Comparison of ENCODE assay signal across 22 cellular contexts in the genomic region with DNA sequence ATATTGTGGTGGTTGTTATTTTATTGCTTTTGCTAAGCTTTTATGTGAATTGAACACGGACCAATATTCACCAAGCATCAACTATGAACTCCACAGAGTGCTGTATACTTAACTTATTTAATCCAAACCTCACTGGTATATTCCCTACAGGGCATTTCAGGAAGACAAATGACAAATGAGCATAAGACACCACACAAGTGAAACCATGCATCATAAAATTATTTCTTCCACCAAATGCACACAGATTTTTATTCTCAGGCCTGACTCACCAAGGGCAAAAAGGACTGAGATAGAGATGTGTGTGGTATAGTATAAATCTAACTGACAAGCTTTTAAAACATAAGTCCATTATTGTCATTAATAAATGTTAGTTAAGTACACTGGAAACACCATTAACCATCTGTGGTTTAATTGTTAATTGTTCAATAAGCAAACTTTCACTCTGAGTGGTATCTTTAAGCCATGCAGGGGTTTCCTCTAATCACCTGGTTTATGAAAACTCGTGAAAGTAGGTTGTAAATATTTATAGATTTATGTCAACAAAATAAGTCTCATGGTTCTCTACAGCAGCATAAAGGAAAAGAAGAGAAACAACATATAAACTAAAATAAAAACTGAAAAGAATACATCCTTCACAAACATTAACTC.
DNase-seq lines count a peak whose midpoint lies in the region; ATAC-seq, FAIRE-seq and TF ChIP-seq lines count a peak whose summit lies in the region.
"Had no signal": no experiment of that assay in that cellular context is flagged by ENCODE, and none has a peak within 500 bp of the region (broad histone marks: within the 10 kb centered on the region; RNA-seq: fewer than 3 reads in every experiment).

No MANE protein-coding gene starts in this region.

- peaks cover 3 to 8% of the 10 kb centered on the region in 2 donors for H3K36me3 Mint-ChIP-seq in activated T-cell treated with anti-CD3 and anti-CD28 coated beads, Interleukin-2, amount 50 U/mL, for 72 hours (ENCODE audit: insufficient read depth in 2 of 2)
- H3K36me3 Mint-ChIP-seq: IgD-negative memory B cell had no signal

- no peak overlapping the region for H3K4me2 ChIP-seq in GM12878 (ENCODE audit: control insufficient read depth, insufficient read depth)

- TF ChIP-seq EP300 in GM12878 (IDR thresholded peaks at IDR 0.05; ENCODE audit: borderline replicate concordance in 1 of 2, control insufficient read depth in 1 of 2, low read depth in 2 of 2, low read length in 2 of 2): no peak

- H4K20me1 ChIP-seq in GM12878 (ENCODE audit: control insufficient read depth, insufficient read depth): no peaks in the 10 kb centered on the region

- no peak overlapping the region for H3K4me3 ChIP-seq in GM12878
- H3K4me3 ChIP-seq: coronary artery, GM23248, Peyer's patch, right atrium auricular region, SK-N-MC, testis had no signal

- no peak for DNase-seq in activated T-cell treated with anti-CD3 and anti-CD28 coated beads, Interleukin-2, amount 50 U/mL, for 72 hours
- no peak for DNase-seq in activated T-cell treated with anti-CD3 and anti-CD28 coated beads, Interleukin-2, amount 50 U/mL, for 1 hour
- peak; percentile 86 for DNase-seq in M059J (ENCODE audit: low read depth)
- no peak for DNase-seq in GM12878 (ENCODE audit: low read depth, low spot score)
- DNase-seq in retina: peak; percentile 12
- DNase-seq in stimulated activated CD4-positive, alpha-beta T cell treated with anti-CD3 and anti-CD28 coated beads, Interleukin-2, amount 100 ng/mL, for 48 hours: no peak
- DNase-seq in activated CD8-positive, alpha-beta memory T cell treated with anti-CD3 and anti-CD28 coated beads, Interleukin-2, amount 50 U/mL, for 48 hours: no peak
- DNase-seq in activated effector memory CD4-positive, alpha-beta T cell treated with Interleukin-2 at 50 U/mL for 16 hours: no peak
- DNase-seq: immature natural killer cell; MM.1S; NCI-H187; NK-92 treated with Interleukin-12 subunit alpha and Interleukin-12 subunit beta, amount 100 ng/mL, for 24 hours; occipital lobe; Peyer's patch; testis had no signal

- no peaks in the 10 kb centered on the region for H3K27me3 Mint-ChIP-seq in activated T-cell treated with anti-CD3 and anti-CD28 coated beads, Interleukin-2, amount 50 U/mL, for 72 hours (ENCODE audit: low read depth)

- intact Hi-C loops in GM12878 (cut with micrococcal nuclease; ENCODE audit: unreplicated experiment): no loop called here

- no peaks in the 10 kb centered on the region for H3K79me2 ChIP-seq in GM12878 (ENCODE audit: control insufficient read depth, insufficient read depth, low read length)

- no peaks in the 10 kb centered on the region for H3K36me3 ChIP-seq in GM12878 (ENCODE audit: control insufficient read depth in 2 of 2, insufficient read depth in 2 of 2, low read length in 1 of 2)
- H3K36me3 ChIP-seq: Peyer's patch, right atrium auricular region had no signal

- H3K4me1 ChIP-seq in GM12878 (ENCODE audit: control insufficient read depth, insufficient read depth, low read length): no peaks in the 10 kb centered on the region
- H3K4me1 ChIP-seq: Peyer's patch, right atrium auricular region, testis had no signal

- no peak overlapping the region for H2AFZ ChIP-seq in GM12878 (ENCODE audit: control insufficient read depth, low read depth, low read length)
- H2AFZ ChIP-seq: GM23248 had no signal

- H3K9me3 Mint-ChIP-seq in activated T-cell treated with anti-CD3 and anti-CD28 coated beads, Interleukin-2, amount 50 U/mL, for 72 hours: peaks cover 10 to 13% of the 10 kb centered on the region in 2 donors

- RAD21 ChIA-PET in GM12878 (lab: Charles Lee; ENCODE audit: unreplicated experiment): interaction anchor here (0.6 to 1.0 kb wide), 2 partner anchors 37 to 384 kb away, joined by 3 read pairs; no protein-coding TSS in a partner anchor

- no peak overlapping the region for H3K9ac ChIP-seq in GM12878 (ENCODE audit: control insufficient read depth, insufficient read depth, low read length)
- H3K9ac ChIP-seq: GM23248 had no signal

- H3K4me1 Mint-ChIP-seq in activated T-cell treated with anti-CD3 and anti-CD28 coated beads, Interleukin-2, amount 50 U/mL, for 72 hours (ENCODE audit: low read depth): no peaks in the 10 kb centered on the region
- H3K4me1 Mint-ChIP-seq: immature natural killer cell had no signal

- CTCF ChIA-PET in GM12878 (lab: Yijun Ruan, JAX): interaction anchor here (1.1 to 1.3 kb wide), 2 partner anchors 8 to 305 kb away, joined by 3 read pairs; no protein-coding TSS in a partner anchor

- peak; percentile 30 to 43 for ATAC-seq in activated T-cell treated with anti-CD3 and anti-CD28 coated beads, Interleukin-2, amount 50 U/mL, for 72 hours (replicated peaks in 1 of 2)
- ATAC-seq in GM12878: peak; percentile 21; the same call in 1 of the 3 replicates

- TF ChIP-seq POLR2A in GM12878 (IDR thresholded peaks at IDR 0.05; ENCODE audit: low read depth, low read length): no peak

- H3K27ac ChIP-seq in GM12878 (ENCODE audit: control insufficient read depth, insufficient read depth): no peak overlapping the region
- H3K27ac ChIP-seq: C4-2B, coronary artery, GM23248, Peyer's patch, right atrium auricular region, SK-N-MC, testis had no signal

- TF ChIP-seq RAD21 in GM12878 (IDR thresholded peaks at IDR 0.05; ENCODE audit: insufficient read depth, low read depth, low read length): no peak

- no peaks in the 10 kb centered on the region; the same call in 2 of the 3 replicates for H3K9me3 ChIP-seq in GM12878 (replicated peaks; ENCODE audit: control insufficient read depth, insufficient read depth, low read length)
- H3K9me3 ChIP-seq: Peyer's patch, right atrium auricular region, testis had no signal

- no peak overlapping the region for H3K27ac Mint-ChIP-seq in activated T-cell treated with anti-CD3 and anti-CD28 coated beads, Interleukin-2, amount 50 U/mL, for 72 hours
- H3K27ac Mint-ChIP-seq: IgD-negative memory B cell, immature natural killer cell had no signal

- no peak overlapping the region for H3K4me3 Mint-ChIP-seq in activated T-cell treated with anti-CD3 and anti-CD28 coated beads, Interleukin-2, amount 50 U/mL, for 72 hours
- H3K4me3 Mint-ChIP-seq: IgD-negative memory B cell, immature natural killer cell had no signal

- in situ Hi-C loops in GM12878 (cut with MboI): no loop called here

- no peak for TF ChIP-seq CTCF in GM12878 (IDR thresholded peaks at IDR 0.05 in 2 of 3, conservative IDR thresholded peaks at IDR 0.05 in 1 of 3; ENCODE audit: control insufficient read depth in 2 of 3, extremely low read depth in 1 of 3, insufficient read depth in 1 of 3, low read depth in 3 of 3, low read length in 3 of 3)

- H3K27me3 ChIP-seq in GM12878 (replicated peaks in 1 of 2; ENCODE audit: control insufficient read depth in 2 of 2, insufficient read depth in 2 of 2, low read length in 1 of 2): no peaks in the 10 kb centered on the region
- H3K27me3 ChIP-seq: Peyer's patch, right atrium auricular region, testis had no signal

- no peak for FAIRE-seq in GM12878 (lab: Jason Lieb, UNC)
- FAIRE-seq: GM18507 had no signal

- POLR2A ChIA-PET in GM12878 (lab: Charles Lee): no interaction called here

- 0% methylated on average over 2 of the region's 2 CpGs for WGBS in GM12878 (ENCODE audit: insufficient coverage, insufficient replicate concordance, low lambda C conversion rate, missing lambda C conversion rate)

- SMC1A ChIA-PET in GM12878 (lab: Charles Lee; ENCODE audit: uncharacterized antibody, unreplicated experiment): interaction anchor here (0.9 to 1.3 kb wide), 2 partner anchors 27 to 38 kb away, joined by 3 to 4 read pairs; no protein-coding TSS in a partner anchor

- BruUV-seq in GM12878 (replicated peaks; lab: Mats Ljungman, UMichigan): no TSS peak

TF ChIP-seq in GM12878, 131 proteins besides CTCF, POLR2A, EP300 and RAD21 (continues in another document):
- TF ChIP-seq SPI1 (IDR thresholded peaks at IDR 0.05; ENCODE audit: borderline replicate concordance, insufficient read depth, low read depth, low read length) (no peak), ZNF274 (IDR thresholded peaks at IDR 0.05; ENCODE audit: insufficient read depth, insufficient read length) (no peak), RELA (IDR thresholded peaks at IDR 0.05; ENCODE audit: borderline replicate concordance, partially characterized antibody) (no peak), MYC (IDR thresholded peaks at IDR 0.05; ENCODE audit: insufficient read depth, insufficient read length, insufficient replicate concordance, low read length, severe bottlenecking) (no peak), ETV6 (conservative IDR thresholded peaks at IDR 0.05 in 1 of 2, IDR thresholded peaks at IDR 0.05 in 1 of 2; ENCODE audit: borderline replicate concordance in 1 of 2, low read depth in 1 of 2) (no peak), PML (IDR thresholded peaks at IDR 0.05; ENCODE audit: low read length) (no peak), SUZ12 (IDR thresholded peaks at IDR 0.05; ENCODE audit: unreplicated experiment) (no peak), KAT2A (conservative IDR thresholded peaks at IDR 0.05; ENCODE audit: control insufficient read depth, low read depth, low read length) (no peak), MXI1 (IDR thresholded peaks at IDR 0.05; ENCODE audit: low read depth, low read length) (no peak), HDGF (IDR thresholded peaks at IDR 0.05) (no peak), SREBF2 (IDR thresholded peaks at IDR 0.05; ENCODE audit: low read length) (no peak), MEF2A (IDR thresholded peaks at IDR 0.05; ENCODE audit: insufficient read depth, low read depth, low read length) (no peak), CEBPB (IDR thresholded peaks at IDR 0.05; ENCODE audit: borderline replicate concordance in 1 of 2, low read depth in 2 of 2, low read length in 2 of 2) (no peak)
- TF ChIP-seq, protein P1, sequence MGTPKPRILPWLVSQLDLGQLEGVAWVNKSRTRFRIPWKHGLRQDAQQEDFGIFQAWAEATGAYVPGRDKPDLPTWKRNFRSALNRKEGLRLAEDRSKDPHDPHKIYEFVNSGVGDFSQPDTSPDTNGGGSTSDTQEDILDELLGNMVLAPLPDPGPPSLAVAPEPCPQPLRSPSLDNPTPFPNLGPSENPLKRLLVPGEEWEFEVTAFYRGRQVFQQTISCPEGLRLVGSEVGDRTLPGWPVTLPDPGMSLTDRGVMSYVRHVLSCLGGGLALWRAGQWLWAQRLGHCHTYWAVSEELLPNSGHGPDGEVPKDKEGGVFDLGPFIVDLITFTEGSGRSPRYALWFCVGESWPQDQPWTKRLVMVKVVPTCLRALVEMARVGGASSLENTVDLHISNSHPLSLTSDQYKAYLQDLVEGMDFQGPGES (IDR thresholded peaks at IDR 0.05): no peak

Comparison
In these comparisons a context has a peak if more than half of its experiments do, and no peak if none do; other contexts are left out.
1. DNase-seq: peak in M059J (single experiment) and retina (single experiment); none in activated T-cell treated with anti-CD3 and anti-CD28 coated beads, Interleukin-2, amount 50 U/mL, for 72 hours (0 of 2), activated T-cell treated with anti-CD3 and anti-CD28 coated beads, Interleukin-2, amount 50 U/mL, for 1 hour (single experiment), GM12878 (single experiment), stimulated activated CD4-positive, alpha-beta T cell treated with anti-CD3 and anti-CD28 coated beads, Interleukin-2, amount 100 ng/mL, for 48 hours (0 of 2), activated CD8-positive, alpha-beta memory T cell treated with anti-CD3 and anti-CD28 coated beads, Interleukin-2, amount 50 U/mL, for 48 hours (single experiment) and activated effector memory CD4-positive, alpha-beta T cell treated with Interleukin-2 at 50 U/mL for 16 hours (single experiment).